In the genomic region with DNA sequence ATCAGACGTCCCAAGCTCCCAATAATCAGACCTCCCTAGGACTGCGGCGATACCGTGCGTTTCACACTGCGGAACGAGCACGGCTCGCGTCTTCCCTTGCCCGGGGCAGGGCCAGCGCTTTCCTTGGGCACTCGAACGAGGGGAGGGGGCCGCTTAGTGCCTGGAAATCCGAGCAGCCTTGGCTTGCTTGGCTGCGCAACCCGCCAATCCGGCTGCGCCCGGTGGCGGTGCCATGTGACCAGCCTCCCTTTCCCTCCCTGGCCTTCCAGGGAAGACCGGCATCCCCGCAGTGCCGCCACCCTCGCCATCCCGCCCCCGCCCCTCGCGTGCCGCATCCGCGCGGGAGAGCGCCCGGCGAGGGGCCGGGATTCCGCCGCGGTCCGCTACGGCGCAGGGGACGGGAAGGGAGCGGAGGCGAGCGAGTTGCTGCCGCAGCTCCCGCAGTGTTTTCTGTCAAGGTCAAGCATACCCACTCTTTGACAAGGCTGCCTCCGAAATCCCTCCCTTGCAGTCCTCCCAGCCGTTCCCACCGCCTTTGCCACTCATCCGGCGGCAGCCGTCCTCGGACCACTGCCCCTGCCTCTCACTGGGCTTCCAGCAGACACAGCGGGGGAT, we compare ENCODE assay signal across 8 cellular contexts. TPM values are rescaled to one million over a fixed set of nuclear protein-coding genes. Genes with fewer than 3 reads are reported as not detected.
DNase-seq lines count a peak whose midpoint lies in the region; ATAC-seq and TF ChIP-seq lines count a peak whose summit lies in the region.

No MANE protein-coding gene starts in this region.

- H3K36me3 Mint-ChIP-seq in T-helper 1 cell treated with Interleukin-12 subunit alpha and Interleukin-12 subunit beta and Interleukin-4 antibody, amounts not matched to agents 30 μg/mL and 1 μg/mL, for 36 hours (ENCODE audit: low read depth), result peaks cover 20% of the 10 kb centered on the region

- no peaks in the 10 kb centered on the region for H3K9me3 Mint-ChIP-seq in T-helper 1 cell treated with Interleukin-12 subunit alpha and Interleukin-12 subunit beta and Interleukin-4 antibody, amounts not matched to agents 30 μg/mL and 1 μg/mL, for 36 hours

- peaks cover 7 to 10% (median 8%) of the 10 kb centered on the region in 3 donors for H3K4me1 ChIP-seq in skeletal muscle tissue (ENCODE audit: control insufficient read depth in 3 of 3, insufficient read depth in 3 of 3, low read length in 3 of 3)

- DNase-seq in T-helper 1 cell (no peak), NCI-H510A treated with DMSO at 0.1 percent for 48 hours (lab: John Stamatoyannopoulos, UW) (peak; percentile 88), caudate nucleus (lab: John Stamatoyannopoulos, UW) (peak in 54 of 61 donors; percentile 22 to 87 (median 60)), kidney epithelial cell (ENCODE audit: low read depth) (no peak)
- no peak for DNase-seq in effector CD4-positive, alpha-beta T cell

- H3K27me3 ChIP-seq in kidney epithelial cell (ENCODE audit: control insufficient read depth, insufficient read depth, low read length) (no peaks in the 10 kb centered on the region), skeletal muscle tissue (ENCODE audit: control insufficient read depth in 3 of 3, insufficient read depth in 3 of 3, low read length in 3 of 3) (peaks cover 0 to 27% (median 25%) of the 10 kb centered on the region in 3 donors)

- ATAC-seq in GM21528 (IDR thresholded peaks at IDR 0.05; ENCODE audit: low FRiP score, unreplicated experiment), result no peak

- H3K4me1 Mint-ChIP-seq in T-helper 1 cell treated with Interleukin-12 subunit alpha and Interleukin-12 subunit beta and Interleukin-4 antibody, amounts not matched to agents 30 μg/mL and 1 μg/mL, for 36 hours (ENCODE audit: low read depth), result peaks cover 34% of the 10 kb centered on the region

- H3K9me3 ChIP-seq in skeletal muscle tissue (ENCODE audit: control insufficient read depth in 3 of 3, low read length in 3 of 3), result no peaks in the 10 kb centered on the region

- H3K9ac ChIP-seq in skeletal muscle tissue (ENCODE audit: low read depth in 1 of 3, low read length in 3 of 3), result peak overlapping the region in 2 of 3 donors; percentile 0 to 68

- peak overlapping the region; percentile 70 for H3K4me3 Mint-ChIP-seq in T-helper 1 cell treated with Interleukin-12 subunit alpha and Interleukin-12 subunit beta and Interleukin-4 antibody, amounts not matched to agents 30 μg/mL and 1 μg/mL, for 36 hours

- TF ChIP-seq CTCF in kidney epithelial cell (IDR thresholded peaks at IDR 0.05; ENCODE audit: insufficient read depth, low read length, poor library complexity, severe bottlenecking), result no peak

- peaks cover 21% of the 10 kb centered on the region for H3K27me3 Mint-ChIP-seq in T-helper 1 cell treated with Interleukin-12 subunit alpha and Interleukin-12 subunit beta and Interleukin-4 antibody, amounts not matched to agents 30 μg/mL and 1 μg/mL, for 36 hours (ENCODE audit: low read depth)

- H3K27ac ChIP-seq in caudate nucleus (ENCODE audit: low read depth, low read length), result peak overlapping the region; percentile 16
- H3K27ac ChIP-seq in skeletal muscle tissue (ENCODE audit: low read depth, low read length), result no peak overlapping the region

- no peaks in the 10 kb centered on the region for H3K36me3 ChIP-seq in kidney epithelial cell (ENCODE audit: control insufficient read depth, insufficient read depth, low read length)
- no peaks in the 10 kb centered on the region for H3K36me3 ChIP-seq in skeletal muscle tissue (ENCODE audit: control insufficient read depth in 3 of 3, insufficient read depth in 3 of 3, low read length in 3 of 3)

- H3K27ac Mint-ChIP-seq in T-helper 1 cell treated with Interleukin-12 subunit alpha and Interleukin-12 subunit beta and Interleukin-4 antibody, amounts not matched to agents 30 μg/mL and 1 μg/mL, for 36 hours, result no peak overlapping the region

- H3K4me3 ChIP-seq in kidney epithelial cell (ENCODE audit: low read depth, low read length), result peak overlapping the region; percentile 46
- H3K4me3 ChIP-seq in skeletal muscle tissue (ENCODE audit: low read length in 3 of 3), result peak overlapping the region; percentile 71 to 75 (median 73)

RNA-seq across cellular contexts. Expression of a gene that starts 8.3 kb away (rescaled TPM):
- total RNA-seq in kidney epithelial cell (32.8 and 33.7 TPM in 2 replicates), skeletal muscle tissue (5.7 TPM)

Comparison
In these comparisons a context has a peak if more than half of its experiments do, and no peak if none do; other contexts are left out.
1. DNase-seq: peak in NCI-H510A treated with DMSO at 0.1 percent for 48 hours (single experiment) and caudate nucleus (54 of 61); none in T-helper 1 cell (0 of 5), kidney epithelial cell (single experiment) and effector CD4-positive, alpha-beta T cell (single experiment).